ENCODE assay signal across 20 cellular contexts in the genomic region with DNA sequence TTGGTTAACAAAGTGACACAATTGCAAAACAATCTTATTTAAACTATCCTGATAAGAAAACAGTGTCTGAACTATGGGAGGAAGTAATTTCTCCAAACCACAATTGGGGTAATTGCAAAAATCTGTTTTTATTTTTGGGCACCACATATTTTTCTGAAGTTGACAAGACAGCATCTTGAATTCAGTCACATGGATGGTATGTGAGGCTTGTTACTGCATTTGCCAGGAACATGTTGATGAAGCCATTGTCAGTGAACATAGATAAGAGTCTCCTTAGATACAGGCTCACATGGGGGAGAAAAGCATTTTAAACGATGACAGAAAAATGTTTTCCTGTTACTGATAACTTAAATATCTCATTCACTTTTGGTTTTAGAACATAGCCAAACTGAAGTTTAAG. TPM values are rescaled to one million over a fixed set of nuclear protein-coding genes. Genes with fewer than 3 reads are reported as not detected.
A peak's percentile ranks its signal among the peaks of the same experiment; 100 is the strongest.
DNase-seq lines count a peak whose midpoint lies in the region; ATAC-seq and TF ChIP-seq lines count a peak whose summit lies in the region.
"Had no signal": no experiment of that assay in that cellular context is flagged by ENCODE, and none has a peak within 500 bp of the region (broad histone marks: within the 10 kb centered on the region; RNA-seq: fewer than 3 reads in every experiment).

No MANE protein-coding gene starts in this region.

- H2AFZ ChIP-seq in hepatocyte, result no peak overlapping the region

- H3K4me3 ChIP-seq in esophagus muscularis mucosa (no peak overlapping the region), hepatocyte (no peak overlapping the region)
- H3K4me3 ChIP-seq: adrenal gland, BLaER1, skin epidermis, stomach had no signal

- no peak for ATAC-seq in stimulated activated naive CD8-positive, alpha-beta T cell treated with anti-CD3 and anti-CD28 coated beads, Interleukin-15, amount 100 ng/mL, for 72 hours

- no peaks in the 10 kb centered on the region for H3K27me3 ChIP-seq in esophagus muscularis mucosa
- H3K27me3 ChIP-seq in hepatocyte, result no peaks in the 10 kb centered on the region
- H3K27me3 ChIP-seq: adrenal gland, BLaER1, stomach had no signal

- no peak for TF ChIP-seq EP300 in esophagus muscularis mucosa (IDR thresholded peaks at IDR 0.05)

- H3K27ac ChIP-seq in esophagus muscularis mucosa (replicated peaks in 1 of 4) (peak overlapping the region; percentile 44 to 63 (median 54)), hepatocyte (no peak overlapping the region)
- H3K27ac ChIP-seq: BLaER1, stomach had no signal

- peaks cover 1% of the 10 kb centered on the region for H3K36me3 Mint-ChIP-seq in mesothelial cell of epicardium
- H3K36me3 Mint-ChIP-seq: immature natural killer cell had no signal

- H3K9me2 ChIP-seq in hepatocyte (replicated peaks; ENCODE audit: insufficient read depth), result no peaks in the 10 kb centered on the region

- DNase-seq in AG20443 (ENCODE audit: low spot score), result peak; percentile 33
- peak; percentile 53 for DNase-seq in NCI-H226
- no peak for DNase-seq in esophagus muscularis mucosa (ENCODE audit: extremely low spot score)
- DNase-seq in mesothelial cell of epicardium (ENCODE audit: low spot score in 2 of 2, unreplicated experiment in 2 of 2), result no peak
- DNase-seq in activated CD4-positive, CD25-positive, alpha-beta regulatory T cell treated with anti-CD3 and anti-CD28 coated beads, Interleukin-2, amount 50 U/mL, for 72 hours, result no peak
- no peak for DNase-seq in hepatocyte (ENCODE audit: low spot score)
- DNase-seq in stimulated activated naive CD8-positive, alpha-beta T cell treated with anti-CD3 and anti-CD28 coated beads, Interleukin-15, amount 100 ng/mL, for 72 hours, result no peak
- no peak for DNase-seq in dedifferentiated amniotic fluid mesenchymal stem cell (ENCODE audit: extremely low spot score)
- DNase-seq: activated CD4-positive, alpha-beta T cell treated with anti-CD3 and anti-CD28 coated beads, Interleukin-2, amount 50 U/mL, for 1 hour; activated T-cell treated with anti-CD3 and anti-CD28 coated beads, Interleukin-2, amount 50 U/mL, for 48 hours; adrenal gland; cortex of kidney; DMS79; immature natural killer cell; midbrain; NCI-H2029; stomach had no signal

- no peaks in the 10 kb centered on the region for H3K27me3 Mint-ChIP-seq in mesothelial cell of epicardium (ENCODE audit: low read depth)
- H3K27me3 Mint-ChIP-seq in stimulated activated naive CD8-positive, alpha-beta T cell treated with anti-CD3 and anti-CD28 coated beads, Interleukin-15, amount 100 ng/mL, for 72 hours, result no peaks in the 10 kb centered on the region

- 44% methylated on average over 1 of the region's 1 CpG for WGBS in esophagus muscularis mucosa
- WGBS in hepatocyte (ENCODE audit: low lambda C conversion rate, missing lambda C conversion rate), result 12% methylated on average over 1 of the region's 1 CpG

- intact Hi-C loops in esophagus muscularis mucosa (cut with DNase I), result no loop called here

- H3K9me3 Mint-ChIP-seq in mesothelial cell of epicardium, result peaks cover 2% of the 10 kb centered on the region
- H3K9me3 Mint-ChIP-seq in stimulated activated naive CD8-positive, alpha-beta T cell treated with anti-CD3 and anti-CD28 coated beads, Interleukin-15, amount 100 ng/mL, for 72 hours, result peaks cover 0 to 2% of the 10 kb centered on the region in 2 donors
- H3K9me3 Mint-ChIP-seq: immature natural killer cell; T-helper 2 cell treated with Interferon-gamma antibody and Interleukin-4, amounts not matched to agents 5 μg/mL and 100 μg/mL, for 36 hours had no signal

- H3K27ac Mint-ChIP-seq in mesothelial cell of epicardium, result peak overlapping the region; percentile 80
- H3K27ac Mint-ChIP-seq in stimulated activated naive CD8-positive, alpha-beta T cell treated with anti-CD3 and anti-CD28 coated beads, Interleukin-15, amount 100 ng/mL, for 72 hours, result no peak overlapping the region
- H3K27ac Mint-ChIP-seq: immature natural killer cell; T-helper 2 cell treated with Interferon-gamma antibody and Interleukin-4, amounts not matched to agents 5 μg/mL and 100 μg/mL, for 36 hours had no signal

- no peaks in the 10 kb centered on the region for H4K20me1 ChIP-seq in hepatocyte (ENCODE audit: insufficient read depth, poor library complexity, severe bottlenecking)
- H4K20me1 ChIP-seq: BLaER1 had no signal

- H3K4me1 ChIP-seq in esophagus muscularis mucosa, result peaks cover 36 to 45% (median 39%) of the 10 kb centered on the region in 4 donors
- H3K4me1 ChIP-seq in hepatocyte (ENCODE audit: insufficient read depth), result peaks cover 4% of the 10 kb centered on the region
- H3K4me1 ChIP-seq: adrenal gland had no signal

- H3K9me3 ChIP-seq in esophagus muscularis mucosa (no peaks in the 10 kb centered on the region), hepatocyte (ENCODE audit: low read depth) (no peaks in the 10 kb centered on the region)
- H3K9me3 ChIP-seq: adrenal gland, stomach had no signal

- H3K4me2 ChIP-seq in hepatocyte, result no peak overlapping the region
- H3K4me2 ChIP-seq: BLaER1 had no signal

- no peak for TF ChIP-seq POLR2A in esophagus muscularis mucosa (IDR thresholded peaks at IDR 0.05; ENCODE audit: low read depth)

- no peak overlapping the region for H3K4me3 Mint-ChIP-seq in mesothelial cell of epicardium
- H3K4me3 Mint-ChIP-seq in stimulated activated naive CD8-positive, alpha-beta T cell treated with anti-CD3 and anti-CD28 coated beads, Interleukin-15, amount 100 ng/mL, for 72 hours, result no peak overlapping the region
- H3K4me3 Mint-ChIP-seq: immature natural killer cell; T-helper 2 cell treated with Interferon-gamma antibody and Interleukin-4, amounts not matched to agents 5 μg/mL and 100 μg/mL, for 36 hours had no signal

- TF ChIP-seq CTCF in esophagus muscularis mucosa (IDR thresholded peaks at IDR 0.05), result no peak
- no peak for TF ChIP-seq CTCF in mesothelial cell of epicardium (IDR thresholded peaks at IDR 0.05; ENCODE audit: unreplicated experiment)
- no peak for TF ChIP-seq CTCF in hepatocyte (IDR thresholded peaks at IDR 0.05; ENCODE audit: poor library complexity)

- H3K79me2 ChIP-seq in hepatocyte, result peaks cover 6% of the 10 kb centered on the region

- H3K4me1 Mint-ChIP-seq in mesothelial cell of epicardium, result peaks cover 28% of the 10 kb centered on the region
- peaks cover 38% of the 10 kb centered on the region for H3K4me1 Mint-ChIP-seq in stimulated activated naive CD8-positive, alpha-beta T cell treated with anti-CD3 and anti-CD28 coated beads, Interleukin-15, amount 100 ng/mL, for 72 hours

- H3K36me3 ChIP-seq in esophagus muscularis mucosa (no peaks in the 10 kb centered on the region), hepatocyte (replicated peaks; ENCODE audit: insufficient read depth, low read depth) (no peaks in the 10 kb centered on the region)
- H3K36me3 ChIP-seq: adrenal gland, BLaER1, stomach had no signal

RNA-seq across cellular contexts. Expression of a gene that starts 5.5 kb away (rescaled TPM):
- total RNA-seq in esophagus muscularis mucosa (100 to 1,000 TPM in 1 of 4 donors, 10 to 100 TPM in 3; 68.1 to 116 (median 78.4) TPM), mesothelial cell of epicardium (26.5 to 28.7 TPM (median 26.8 TPM) in 3 replicates), hepatocyte (37.0 and 39.9 TPM in 2 replicates)
- polyA plus RNA-seq in hepatocyte, result 28.4 and 34.4 TPM in 2 replicates

Comparison
In these comparisons a context has a peak if more than half of its experiments do, and no peak if none do; other contexts are left out.
1. DNase-seq: peak in AG20443 (single experiment) and NCI-H226 (single experiment); none in esophagus muscularis mucosa (single experiment), mesothelial cell of epicardium (0 of 2), activated CD4-positive, CD25-positive, alpha-beta regulatory T cell treated with anti-CD3 and anti-CD28 coated beads, Interleukin-2, amount 50 U/mL, for 72 hours (single experiment), hepatocyte (single experiment), stimulated activated naive CD8-positive, alpha-beta T cell treated with anti-CD3 and anti-CD28 coated beads, Interleukin-15, amount 100 ng/mL, for 72 hours (0 of 2) and dedifferentiated amniotic fluid mesenchymal stem cell (single experiment).